ENCODE assay signal across 8 cellular contexts in the genomic region with DNA sequence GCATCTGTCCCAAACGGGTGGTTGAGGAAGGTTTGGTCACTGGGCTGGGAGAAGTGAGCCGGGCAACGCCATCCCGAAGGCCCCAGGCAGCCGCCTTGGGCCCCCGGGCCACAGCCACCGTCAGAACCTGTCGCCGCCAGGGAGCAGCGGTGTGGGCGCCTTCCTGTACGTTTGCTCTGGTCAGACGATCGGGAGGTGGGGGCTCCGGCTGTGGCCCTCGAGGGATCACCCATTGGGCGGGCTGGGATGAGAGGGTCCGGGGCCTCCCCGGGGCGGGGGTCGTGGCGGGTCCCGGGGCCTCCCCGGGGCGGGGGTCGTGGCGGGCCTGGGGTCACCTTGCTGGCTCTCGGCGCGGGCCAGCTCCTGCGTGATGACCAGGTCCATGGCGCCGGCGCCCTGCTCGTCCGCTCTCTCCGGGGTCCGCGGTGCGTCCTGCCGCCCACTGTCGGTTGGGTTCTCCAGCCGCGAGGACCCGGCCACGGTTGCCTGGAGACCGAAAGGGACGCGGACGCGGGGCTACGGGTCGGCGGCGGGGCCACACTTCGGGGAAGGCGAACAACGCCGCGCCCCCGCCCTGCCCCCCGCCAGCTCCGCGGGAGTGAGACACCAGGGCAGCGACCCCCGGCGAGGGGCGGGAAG. TPM values are rescaled to one million over a fixed set of nuclear protein-coding genes. Genes with fewer than 3 reads are reported as not detected.
A peak's percentile ranks its signal among the peaks of the same experiment; 100 is the strongest.
DNase-seq lines count a peak whose midpoint lies in the region; ATAC-seq and TF ChIP-seq lines count a peak whose summit lies in the region.

A gene (minus strand): TSS at position 470 of the 639 bp plus-strand sequence. CDS start 86 bp downstream, at position 384.

- peaks cover 0 to 13% of the 10 kb centered on the region in 2 donors for H3K27me3 ChIP-seq in Peyer's patch
- H3K27me3 ChIP-seq in tibial nerve, result peaks cover 0 to 68% of the 10 kb centered on the region in 2 donors

- ATAC-seq in HG03045 (IDR thresholded peaks at IDR 0.05; ENCODE audit: unreplicated experiment) (no peak), GM21526 (IDR thresholded peaks at IDR 0.05; ENCODE audit: low FRiP score, unreplicated experiment) (no peak)

- TF ChIP-seq POLR2A in Peyer's patch (IDR thresholded peaks at IDR 0.05), result no peak
- no peak for TF ChIP-seq POLR2A in tibial nerve (IDR thresholded peaks at IDR 0.05)

- peaks cover 7% of the 10 kb centered on the region for H3K4me1 Mint-ChIP-seq in mesothelial cell of epicardium

- H3K27me3 Mint-ChIP-seq in mesothelial cell of epicardium (ENCODE audit: low read depth), result peaks cover 14% of the 10 kb centered on the region

- DNase-seq in GM13976 (ENCODE audit: low spot score) (peak; percentile 82), Peyer's patch (peak in 1 of 3 donors; percentile 48), epithelial cell of esophagus (ENCODE audit: low read depth) (peak; percentile 10), mesothelial cell of epicardium (ENCODE audit: low spot score in 2 of 2, unreplicated experiment in 2 of 2) (peak; percentile 60 to 78), tibial nerve (ENCODE audit: low spot score in 2 of 2) (peak in 1 of 2 donors; percentile 7), NOMO-1 treated with DMSO at 0.1 percent for 48 hours (lab: John Stamatoyannopoulos, UW; ENCODE audit: unreplicated experiment) (no peak)

- H3K9me3 Mint-ChIP-seq in mesothelial cell of epicardium, result no peaks in the 10 kb centered on the region

- TF ChIP-seq EP300 in tibial nerve (IDR thresholded peaks at IDR 0.05), result no peak

- WGBS in tibial nerve, 2 donors, result 0 to 5% methylated on average over 8 to 41 of the region's 68 CpGs

- H3K27ac ChIP-seq in Peyer's patch (no peak within 1 kb of the TSS), tibial nerve (no peak within 1 kb of the TSS)

- H3K4me3 ChIP-seq in Peyer's patch (peak within 1 kb of the TSS in 3 of 4 donors; percentile 37 to 55 (median 45)), epithelial cell of esophagus (ENCODE audit: low read length) (peak within 1 kb of the TSS; percentile 40), tibial nerve (peak within 1 kb of the TSS; percentile 21 to 55 (median 32))

- in situ Hi-C loops in GM13976 (cut with MboI; ENCODE audit: low sequenced_read_pairs, unreplicated experiment), result no loop called here

- peaks cover 0 to 12% (median 4%) of the 10 kb centered on the region in 4 donors for H3K4me1 ChIP-seq in Peyer's patch
- peaks cover 0 to 18% (median 5%) of the 10 kb centered on the region in 4 donors for H3K4me1 ChIP-seq in tibial nerve

- H3K27ac Mint-ChIP-seq in mesothelial cell of epicardium, result no peak within 1 kb of the TSS

- H3K9me3 ChIP-seq in Peyer's patch (no peaks in the 10 kb centered on the region), tibial nerve (no peaks in the 10 kb centered on the region)

- H3K36me3 ChIP-seq in Peyer's patch, result no peaks in the 10 kb centered on the region
- no peaks in the 10 kb centered on the region for H3K36me3 ChIP-seq in tibial nerve

- H3K4me3 Mint-ChIP-seq in mesothelial cell of epicardium, result peak within 1 kb of the TSS; percentile 70

- no peaks in the 10 kb centered on the region for H3K36me3 Mint-ChIP-seq in mesothelial cell of epicardium

- no peak for TF ChIP-seq CTCF in GM13976 (IDR thresholded peaks at IDR 0.05; ENCODE audit: borderline replicate concordance, control extremely low read depth, extremely low read depth, insufficient read depth, missing control alignments)
- no peak for TF ChIP-seq CTCF in Peyer's patch (IDR thresholded peaks at IDR 0.05)
- no peak for TF ChIP-seq CTCF in epithelial cell of esophagus (IDR thresholded peaks at IDR 0.05; ENCODE audit: insufficient read depth, low read depth, low read length, missing control alignments)
- TF ChIP-seq CTCF in mesothelial cell of epicardium (IDR thresholded peaks at IDR 0.05; ENCODE audit: unreplicated experiment), result no peak
- no peak for TF ChIP-seq CTCF in tibial nerve (IDR thresholded peaks at IDR 0.05)

RNA-seq across cellular contexts. Expression of the gene that starts here (rescaled TPM):
- not detected for total RNA-seq in Peyer's patch
- 3.1 to 4.1 TPM (median 3.2 TPM) in 3 replicates for total RNA-seq in mesothelial cell of epicardium
- 1 to 10 TPM in 1 of 4 donors, under 1 TPM in 1, not detected in 2; 0.90 to 1.4 TPM for total RNA-seq in tibial nerve
